Comparison of ENCODE assay signal across 17 cellular contexts in the genomic region with DNA sequence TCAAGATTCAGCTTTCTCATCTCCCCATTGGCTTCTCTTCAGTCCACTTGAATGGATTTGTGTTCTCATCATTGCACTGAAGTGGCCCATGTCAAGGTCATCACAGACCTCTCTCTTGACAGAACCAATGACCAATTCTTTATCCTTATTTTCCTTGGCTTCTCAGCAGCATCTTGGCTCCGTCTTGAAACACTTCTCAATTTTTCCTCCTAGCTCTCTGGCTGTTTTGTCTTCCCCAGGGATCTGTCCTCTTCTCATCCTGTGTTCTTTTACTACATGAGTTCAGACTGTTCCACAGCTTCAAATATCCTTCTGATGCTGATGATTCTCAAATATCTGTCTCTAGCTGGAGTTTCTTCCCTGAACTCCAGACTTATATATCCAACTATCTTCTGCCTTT.
"Had no signal": no experiment of that assay in that cellular context is flagged by ENCODE, and none has a peak within 500 bp of the region (broad histone marks: within the 10 kb centered on the region; RNA-seq: fewer than 3 reads in every experiment).

No MANE protein-coding gene starts in this region.

- ATAC-seq: activated CD4-positive, alpha-beta T cell treated with anti-CD3 and anti-CD28 coated beads for 36 hours; activated CD8-positive, alpha-beta memory T cell treated with anti-CD3 and anti-CD28 coated beads, Interleukin-2, amount 10 ng/mL, durations not matched to agents 7 days and 5 days; left lung; naive thymus-derived CD8-positive, alpha-beta T cell; pancreas; stimulated activated naive CD8-positive, alpha-beta T cell treated with anti-CD3 and anti-CD28 coated beads, Interleukin-15, amount 100 ng/mL, for 72 hours; T-helper 17 cell had no signal

- H3K27me3 ChIP-seq: hepatocyte, left lung, pancreas, transverse colon had no signal

- H3K36me3 ChIP-seq: left lung, pancreas, transverse colon had no signal

- H3K79me2 ChIP-seq: hepatocyte had no signal

- H2AFZ ChIP-seq: hepatocyte had no signal

- H3K4me3 ChIP-seq: coronary artery, hepatocyte, left lung, pancreas, transverse colon had no signal

- DNase-seq: activated CD4-positive, alpha-beta memory T cell treated with anti-CD3 and anti-CD28 coated beads for 36 hours; activated CD4-positive, alpha-beta T cell treated with anti-CD3 and anti-CD28 coated beads for 36 hours; activated CD8-positive, alpha-beta memory T cell treated with anti-CD3 and anti-CD28 coated beads, Interleukin-2, amount 10 ng/mL, durations not matched to agents 7 days and 5 days; activated naive CD4-positive, alpha-beta T cell treated with anti-CD3 and anti-CD28 coated beads, Interleukin-2, amount 10 ng/mL, durations not matched to agents 7 days and 5 days; activated T-cell treated with anti-CD3 and anti-CD28 coated beads, Interleukin-2, amount 50 U/mL, for 1 hour; central memory CD4-positive, alpha-beta T cell; effector CD8-positive, alpha-beta T cell; left lung; naive thymus-derived CD8-positive, alpha-beta T cell; pancreas; retina; stimulated activated CD4-positive, alpha-beta T cell treated with anti-CD3 and anti-CD28 coated beads, Interleukin-1b, Interleukin-23, amount 100 ng/mL, for 48 hours; stimulated activated naive CD8-positive, alpha-beta T cell treated with anti-CD3 and anti-CD28 coated beads, Interleukin-15, amount 100 ng/mL, for 72 hours; T-helper 17 cell; transverse colon had no signal

- H3K9me3 ChIP-seq: left lung, pancreas, transverse colon had no signal

- H3K27ac ChIP-seq: hepatocyte, left lung, pancreas, transverse colon had no signal

- H3K4me2 ChIP-seq: hepatocyte had no signal
